Comparison of ENCODE assay signal across 12 cellular contexts in the genomic region with DNA sequence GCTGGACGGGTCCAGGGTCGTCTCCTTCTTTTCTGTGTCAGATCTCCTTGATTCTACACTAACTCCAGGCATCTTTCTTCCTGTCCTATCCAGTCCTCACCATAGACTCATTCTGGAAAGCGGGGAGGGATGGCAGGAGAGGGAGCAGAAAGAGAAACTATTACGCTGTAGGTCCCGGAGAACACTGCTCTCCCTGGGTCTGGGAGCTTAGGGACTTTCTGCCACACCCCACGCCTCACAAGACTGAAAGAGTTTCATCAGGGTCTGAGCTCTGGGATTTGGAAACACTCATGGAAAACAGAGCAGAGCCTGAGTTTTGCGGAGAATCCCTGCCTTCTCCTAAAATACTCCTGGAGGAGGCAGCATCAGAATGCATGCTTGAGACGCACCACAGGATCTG. TPM values are rescaled to one million over a fixed set of nuclear protein-coding genes. Genes with fewer than 3 reads are reported as not detected.
DNase-seq lines count a peak whose midpoint lies in the region; FAIRE-seq lines count a peak whose summit lies in the region.
"Had no signal": no experiment of that assay in that cellular context is flagged by ENCODE, and none has a peak within 500 bp of the region (broad histone marks: within the 10 kb centered on the region; RNA-seq: fewer than 3 reads in every experiment).

No MANE protein-coding gene starts in this region.

- 24 to 49% (median 42%) methylated on average over 8 of the region's 8 CpGs for WGBS in small intestine, 3 donors

- H3K4me3 ChIP-seq in adipocyte (ENCODE audit: low read length) (peak overlapping the region; percentile 78), small intestine (ENCODE audit: low read depth in 1 of 2, low read length in 2 of 2) (peak overlapping the region in 1 of 2 donors; percentile 5)

- H3K27me3 ChIP-seq in adipocyte (replicated peaks; ENCODE audit: control insufficient read depth, insufficient read depth, low read length) (no peaks in the 10 kb centered on the region), small intestine (ENCODE audit: control insufficient read depth in 2 of 2, insufficient read depth in 2 of 2, low read length in 2 of 2) (no peaks in the 10 kb centered on the region)

- DNase-seq in ELR (ENCODE audit: low read depth) (peak; percentile 13), adipocyte (ENCODE audit: low read depth) (peak; percentile 78), hepatic stellate cell (ENCODE audit: low spot score) (peak; percentile 82), small intestine (peak; percentile 65), urothelium cell line (ENCODE audit: low spot score) (no peak), anterior cingulate cortex (lab: John Stamatoyannopoulos, UW) (no peak), GM19238 (ENCODE audit: insufficient read length, low spot score) (no peak), foreskin melanocyte (no peak)
- DNase-seq: central memory CD4-positive, alpha-beta T cell; immature natural killer cell; Karpas-422 had no signal

- peak overlapping the region in 1 of 2 donors; percentile 45 for H3K27ac ChIP-seq in small intestine (ENCODE audit: low read depth in 1 of 2, low read length in 1 of 2)

- H3K9me3 ChIP-seq in adipocyte (ENCODE audit: control insufficient read depth, low read length) (no peaks in the 10 kb centered on the region), small intestine (ENCODE audit: control insufficient read depth, low read depth) (no peaks in the 10 kb centered on the region)

- H3K36me3 ChIP-seq in adipocyte (ENCODE audit: control insufficient read depth, insufficient read depth, low read length, severe bottlenecking) (no peaks in the 10 kb centered on the region), small intestine (ENCODE audit: control insufficient read depth in 2 of 2, insufficient read depth in 2 of 2, low read length in 2 of 2) (no peaks in the 10 kb centered on the region)

- H3K9ac ChIP-seq in adipocyte (ENCODE audit: low read length) = peak overlapping the region; percentile 83

- FAIRE-seq in small intestine (lab: Jason Lieb, UNC) (no peak), urothelium cell line (lab: Jason Lieb, UNC) (no peak)
- FAIRE-seq: G401.6 had no signal

- peaks cover 31% of the 10 kb centered on the region for H3K4me1 ChIP-seq in adipocyte (ENCODE audit: control insufficient read depth, insufficient read depth, low read length)
- peaks cover 4 to 12% of the 10 kb centered on the region in 2 donors for H3K4me1 ChIP-seq in small intestine (ENCODE audit: control insufficient read depth in 2 of 2, insufficient read depth in 1 of 2, low read depth in 1 of 2, low read length in 1 of 2)

RNA-seq across cellular contexts. Expression of a gene that starts 38.0 kb away (rescaled TPM):
- 100 to 1,000 TPM in 2 of 3 donors, 10 to 100 TPM in 1; 38.0 to 155 (median 104) TPM for polyA plus RNA-seq in small intestine

RNA-seq across cellular contexts. Expression of a gene that starts 56.3 kb away (rescaled TPM):
- 10 to 100 TPM in 1 of 3 donors, 1 to 10 TPM in 2; 5.4 to 11.4 (median 9.8) TPM for polyA plus RNA-seq in small intestine

Comparison
In these comparisons a context has a peak if more than half of its experiments do, and no peak if none do; other contexts are left out.
1. DNase-seq: peak in ELR (single experiment), adipocyte (single experiment), hepatic stellate cell (single experiment) and small intestine (single experiment); none in urothelium cell line (single experiment), anterior cingulate cortex (0 of 58), GM19238 (single experiment) and foreskin melanocyte (single experiment).